ENCODE assay signal across 8 cellular contexts in the genomic region with DNA sequence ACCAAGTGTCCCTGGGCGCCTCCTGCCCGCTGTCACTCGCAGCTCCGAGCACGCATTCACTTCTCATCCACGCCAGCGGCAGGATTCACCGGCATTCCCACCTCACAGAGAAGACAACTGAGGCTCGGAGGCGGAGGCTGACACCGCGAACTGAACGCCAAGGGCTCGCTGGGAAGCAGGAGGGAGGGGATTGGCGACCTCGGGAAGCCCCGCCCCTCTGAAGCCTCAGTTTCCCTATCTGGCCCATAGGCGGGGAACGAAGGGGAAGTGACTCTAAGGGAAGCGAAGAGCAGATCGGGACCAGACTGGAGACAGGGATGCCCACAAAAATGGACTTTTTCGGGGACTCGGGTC. TPM values are rescaled to one million over a fixed set of nuclear protein-coding genes. Genes with fewer than 3 reads are reported as not detected.
DNase-seq lines count a peak whose midpoint lies in the region; ATAC-seq, FAIRE-seq and TF ChIP-seq lines count a peak whose summit lies in the region.

No MANE protein-coding gene starts in this region.

- TF ChIP-seq EP300 in GM12878 (IDR thresholded peaks at IDR 0.05; ENCODE audit: borderline replicate concordance in 1 of 2, control insufficient read depth in 1 of 2, low read depth in 2 of 2, low read length in 2 of 2), result no peak

- peak overlapping the region; percentile 93 to 96 for H3K27ac Mint-ChIP-seq in stimulated activated naive CD8-positive, alpha-beta T cell treated with anti-CD3 and anti-CD28 coated beads, Interleukin-15, amount 100 ng/mL, for 72 hours

- H3K4me1 Mint-ChIP-seq in stimulated activated naive CD8-positive, alpha-beta T cell treated with anti-CD3 and anti-CD28 coated beads, Interleukin-15, amount 100 ng/mL, for 72 hours, result peaks cover 42% of the 10 kb centered on the region

- dilution Hi-C loops in keratinocyte (cut with MboI; ENCODE audit: extremely low pct_ligation_motif_present, low sequenced_read_pairs), result no loop called here

- DNase-seq in HFF-Myc (ENCODE audit: extremely low read depth, low read depth) (no peak), GM12878 (ENCODE audit: low read depth, low spot score) (no peak), keratinocyte (ENCODE audit: low read depth, low spot score) (no peak), NCI-H146 (lab: John Stamatoyannopoulos, UW) (no peak), NCI-H1092 treated with DMSO at 0.1 percent for 48 hours (lab: John Stamatoyannopoulos, UW) (no peak)
- DNase-seq in stimulated activated naive CD8-positive, alpha-beta T cell treated with anti-CD3 and anti-CD28 coated beads, Interleukin-15, amount 100 ng/mL, for 72 hours, result no peak

- RAD21 ChIA-PET in GM12878 (lab: Charles Lee; ENCODE audit: unreplicated experiment), result no interaction called here

- intact Hi-C loops in GM12878 (cut with micrococcal nuclease; ENCODE audit: unreplicated experiment), result no loop called here

- no peak for TF ChIP-seq POLR2A in GM12878 (IDR thresholded peaks at IDR 0.05; ENCODE audit: low read depth, low read length)

- no peaks in the 10 kb centered on the region for H3K9me1 ChIP-seq in keratinocyte (ENCODE audit: control insufficient read depth, extremely low read depth, insufficient read depth, low read length)

- H3K9ac ChIP-seq in GM12878 (ENCODE audit: control insufficient read depth, insufficient read depth, low read length) (peak overlapping the region; percentile 81), keratinocyte (ENCODE audit: control insufficient read depth, extremely low read depth, insufficient read depth, low read length) (peak overlapping the region; percentile 85)

- 3% methylated on average over 23 of the region's 23 CpGs for WGBS in GM12878 (ENCODE audit: insufficient coverage, insufficient replicate concordance, low lambda C conversion rate, missing lambda C conversion rate)

- no peak for TF ChIP-seq CTCF in HFF-Myc (IDR thresholded peaks at IDR 0.05; ENCODE audit: low read depth, low read length, missing control alignments)
- TF ChIP-seq CTCF in GM12878 (IDR thresholded peaks at IDR 0.05 in 2 of 3, conservative IDR thresholded peaks at IDR 0.05 in 1 of 3; ENCODE audit: control insufficient read depth in 2 of 3, extremely low read depth in 1 of 3, insufficient read depth in 1 of 3, low read depth in 3 of 3, low read length in 3 of 3), result no peak
- no peak for TF ChIP-seq CTCF in keratinocyte (optimal IDR thresholded peaks at IDR 0.05 in 1 of 3, IDR thresholded peaks at IDR 0.05 in 1 of 3, conservative IDR thresholded peaks at IDR 0.05 in 1 of 3; ENCODE audit: extremely low read depth in 1 of 3, insufficient read depth in 2 of 3, low read length in 3 of 3)

- H3K36me3 ChIP-seq in ACC112 (ENCODE audit: insufficient read depth, low read length), result no peaks in the 10 kb centered on the region
- peaks cover 0 to 2% of the 10 kb centered on the region in 2 experiments; a peak in 2 of 4 replicates for H3K36me3 ChIP-seq in GM12878 (ENCODE audit: control insufficient read depth in 2 of 2, insufficient read depth in 2 of 2, low read length in 1 of 2)
- peaks cover 6 to 8% of the 10 kb centered on the region in 2 experiments for H3K36me3 ChIP-seq in keratinocyte (ENCODE audit: control insufficient read depth in 2 of 2, extremely low read depth in 1 of 2, insufficient read depth in 2 of 2, low read length in 2 of 2)

- H3K4me3 Mint-ChIP-seq in stimulated activated naive CD8-positive, alpha-beta T cell treated with anti-CD3 and anti-CD28 coated beads, Interleukin-15, amount 100 ng/mL, for 72 hours, result peak overlapping the region; percentile 83 to 99

- peak overlapping the region; percentile 69 for H3K27ac ChIP-seq in ACC112 (ENCODE audit: low read depth, low read length)
- peak overlapping the region; percentile 46 for H3K27ac ChIP-seq in GM12878 (ENCODE audit: control insufficient read depth, insufficient read depth)
- peak overlapping the region; percentile 88 for H3K27ac ChIP-seq in keratinocyte (ENCODE audit: control insufficient read depth, insufficient read depth, low read length)

- H3K4me2 ChIP-seq in GM12878 (ENCODE audit: control insufficient read depth, insufficient read depth), result peak overlapping the region; percentile 96
- H3K4me2 ChIP-seq in keratinocyte (ENCODE audit: control insufficient read depth, extremely low read depth, insufficient read depth, low read depth, low read length), result peak overlapping the region; percentile 90

- H3K9me3 Mint-ChIP-seq in stimulated activated naive CD8-positive, alpha-beta T cell treated with anti-CD3 and anti-CD28 coated beads, Interleukin-15, amount 100 ng/mL, for 72 hours, result no peaks in the 10 kb centered on the region

- SMC1A ChIA-PET in GM12878 (lab: Charles Lee; ENCODE audit: uncharacterized antibody, unreplicated experiment), result no interaction called here

- TSS peak; percentile 89 for BruUV-seq in GM12878 (replicated peaks; lab: Mats Ljungman, UMichigan)

- H2AFZ ChIP-seq in ACC112 (ENCODE audit: low read length, unreplicated experiment) (peak overlapping the region; percentile 43), GM12878 (ENCODE audit: control insufficient read depth, low read depth, low read length) (peak overlapping the region; percentile 77), keratinocyte (ENCODE audit: control insufficient read depth, low read length) (peak overlapping the region; percentile 85)

- H3K27me3 ChIP-seq in ACC112 (ENCODE audit: insufficient read depth, low read length), result no peaks in the 10 kb centered on the region
- H3K27me3 ChIP-seq in GM12878 (replicated peaks in 1 of 2; ENCODE audit: control insufficient read depth in 2 of 2, insufficient read depth in 2 of 2, low read length in 1 of 2), result no peaks in the 10 kb centered on the region
- no peaks in the 10 kb centered on the region for H3K27me3 ChIP-seq in keratinocyte (ENCODE audit: control insufficient read depth, extremely low read depth, insufficient read depth, low read length)

- FAIRE-seq in GM12878 (lab: Jason Lieb, UNC) (peak; percentile 44), keratinocyte (lab: Jason Lieb, UNC) (no peak)

- H3K4me3 ChIP-seq in ACC112 (ENCODE audit: low read depth, low read length) (peak overlapping the region; percentile 93), HFF-Myc (replicated peaks; ENCODE audit: low read depth, low read length) (peak overlapping the region; percentile 99), GM12878 (peak overlapping the region; percentile 98), keratinocyte (ENCODE audit: control insufficient read depth in 2 of 3, extremely low read depth in 1 of 3, insufficient read depth in 2 of 3, low read depth in 1 of 3, low read length in 3 of 3) (peak overlapping the region; percentile 94 to 99 (median 95))

- no peaks in the 10 kb centered on the region for H3K27me3 Mint-ChIP-seq in stimulated activated naive CD8-positive, alpha-beta T cell treated with anti-CD3 and anti-CD28 coated beads, Interleukin-15, amount 100 ng/mL, for 72 hours

- in situ Hi-C loops in GM12878 (cut with MboI), result loop anchor here (10.0 kb wide), 1 partner anchor 1435 kb away; the partner anchor contains the start of gene YJU2

- H3K9me3 ChIP-seq in GM12878 (replicated peaks; ENCODE audit: control insufficient read depth, insufficient read depth, low read length) (no peaks in the 10 kb centered on the region), keratinocyte (ENCODE audit: control insufficient read depth, low read depth, low read length) (no peaks in the 10 kb centered on the region)

- H3K79me2 ChIP-seq in ACC112 (ENCODE audit: control insufficient read depth, insufficient read depth, low read length, unreplicated experiment) (peaks cover 6% of the 10 kb centered on the region), GM12878 (ENCODE audit: control insufficient read depth, insufficient read depth, low read length) (peaks cover 12% of the 10 kb centered on the region), keratinocyte (ENCODE audit: control insufficient read depth, insufficient read depth, low read length) (peaks cover 10% of the 10 kb centered on the region)

- H4K20me1 ChIP-seq in GM12878 (ENCODE audit: control insufficient read depth, insufficient read depth) (no peaks in the 10 kb centered on the region), keratinocyte (ENCODE audit: control insufficient read depth, extremely low read depth, insufficient read depth, low read length) (no peaks in the 10 kb centered on the region)

- ATAC-seq in GM12878 (no peak), HG02970 (IDR thresholded peaks at IDR 0.05; ENCODE audit: low FRiP score, unreplicated experiment) (no peak)
- no peak for ATAC-seq in stimulated activated naive CD8-positive, alpha-beta T cell treated with anti-CD3 and anti-CD28 coated beads, Interleukin-15, amount 100 ng/mL, for 72 hours

- CTCF ChIA-PET in GM12878 (lab: Yijun Ruan, JAX), result interaction anchor here (1.0 kb wide), 1 partner anchor 10 kb away, joined by 4 read pairs; the partner anchor contains the start of gene RPL36

- POLR2A ChIA-PET in GM12878 (lab: Charles Lee), result interaction anchor here (0.5 kb wide), 1 partner anchor 71 kb away, joined by 4 read pairs; no protein-coding TSS in a partner anchor

- no peaks in the 10 kb centered on the region for H3K4me1 ChIP-seq in ACC112 (ENCODE audit: control insufficient read depth, insufficient read depth, low read length, unreplicated experiment)
- H3K4me1 ChIP-seq in GM12878 (ENCODE audit: control insufficient read depth, insufficient read depth, low read length), result peaks cover 5% of the 10 kb centered on the region; the same call in 1 of the 2 replicates
- peaks cover 18% of the 10 kb centered on the region for H3K4me1 ChIP-seq in keratinocyte (ENCODE audit: control insufficient read depth, extremely low read depth, insufficient read depth, low read length)

- no peak for TF ChIP-seq RAD21 in GM12878 (IDR thresholded peaks at IDR 0.05; ENCODE audit: insufficient read depth, low read depth, low read length)

RNA-seq across cellular contexts. Expression of gene MICOS13, which starts 0.3 kb away (rescaled TPM):
- 9.1 and 11.0 TPM in 2 replicates for total RNA-seq in GM12878 (2013; cell fraction: nucleolus; rRNA removed)
- total RNA-seq in GM12878 (2014; rRNA removed) (177 and 211 TPM in 2 replicates), GM12878 (2014; rRNA removed; fragmentation: Illumina TruSeq; extraction: Trizol) (34.9 and 41.2 TPM in 2 replicates), GM12878 (2021) (61.1 and 61.3 TPM in 2 replicates)
- 8.1 TPM for polyA plus RNA-seq in GM12878 (2011; ENCODE audit: low read depth)
- polyA plus RNA-seq in GM12878 (2011; rRNA removed) (12.4 and 24.3 TPM in 2 replicates), GM12878 (2014; fragmentation: Illumina TruSeq; extraction: Trizol) (3.5 and 16.8 TPM in 2 replicates), GM12878 (2014; fragmentation: Nextera tagmentation; extraction: Ambion mirVana) (10 to 100 TPM in 1 of 2 experiments, 1 to 10 TPM in 1; 9.4 to 38.1 TPM), GM12878 (2014; rRNA removed) (119 and 171 TPM in 2 replicates), GM12878 (2016; fragmentation: Nextera tagmentation; extraction: Ambion mirVana) (100 to 1,000 TPM; 113 to 118 TPM), keratinocyte (28.5 to 80.5 TPM (median 35.2 TPM) in 3 replicates)
- polyA plus RNA-seq in GM12878 (2011; cell fraction: cytosol; rRNA removed), result 32.8 and 53.4 TPM in 2 replicates
- 20.9 and 31.4 TPM in 2 replicates for polyA plus RNA-seq in GM12878 (2011; cell fraction: nucleus; rRNA removed)
- polyA plus RNA-seq in GM12878 (2012), result 44.0 and 63.5 TPM in 2 replicates
- 4.8 and 13.2 TPM in 2 replicates for polyA minus RNA-seq in GM12878 (2011; rRNA and poly(A)+ RNA removed)
- 6.2 and 10.8 TPM in 2 replicates for polyA minus RNA-seq in GM12878 (2011; cell fraction: cytosol; rRNA and poly(A)+ RNA removed)
- 8.9 and 16.1 TPM in 2 replicates for polyA minus RNA-seq in GM12878 (2011; cell fraction: nucleus; rRNA and poly(A)+ RNA removed)
- 12.1 TPM for polyA plus RNA-seq in keratinocyte (2011; ENCODE audit: low read depth)
- 23.6 and 53.9 TPM in 2 replicates for polyA plus RNA-seq in keratinocyte (2011; cell fraction: cytosol; rRNA removed)
- polyA plus RNA-seq in keratinocyte (2011; cell fraction: nucleus; rRNA removed), result 19.1 and 20.6 TPM in 2 replicates
- 53.1 and 77.8 TPM in 2 replicates for polyA plus RNA-seq in keratinocyte (2012; ENCODE audit: low replicate concordance)
- 10.2 to 30.7 TPM (median 16.9 TPM) in 3 replicates for polyA minus RNA-seq in keratinocyte
- polyA minus RNA-seq in keratinocyte (2011; cell fraction: cytosol; rRNA and poly(A)+ RNA removed), result 55.1 TPM
- polyA minus RNA-seq in keratinocyte (2011; cell fraction: nucleus; rRNA and poly(A)+ RNA removed), result 7.0 and 8.1 TPM in 2 replicates

RNA-seq across cellular contexts. Expression of gene HSD11B1L, which starts 0.8 kb away (rescaled TPM):
- total RNA-seq in GM12878 (2013; cell fraction: nucleolus; rRNA removed), result 0.64 and 2.5 TPM in 2 replicates
- total RNA-seq in GM12878 (2014; rRNA removed), result 1.2 and 1.7 TPM in 2 replicates
- total RNA-seq in GM12878 (2014; rRNA removed; fragmentation: Illumina TruSeq; extraction: Trizol), result 0.49 and 0.55 TPM in 2 replicates
- 1.1 and 1.5 TPM in 2 replicates for total RNA-seq in GM12878 (2021)
- 0.31 TPM for polyA plus RNA-seq in GM12878 (2011; ENCODE audit: low read depth)
- polyA plus RNA-seq in GM12878 (2011; rRNA removed), result 0.84 TPM in 2 replicates
- 1.8 and 3.0 TPM in 2 replicates for polyA plus RNA-seq in GM12878 (2011; cell fraction: cytosol; rRNA removed)
- polyA plus RNA-seq in GM12878 (2011; cell fraction: nucleus; rRNA removed), result 1.4 and 2.1 TPM in 2 replicates
- polyA plus RNA-seq in GM12878 (2012), result 2.0 and 2.6 TPM in 2 replicates
- polyA plus RNA-seq in GM12878 (2014; fragmentation: Illumina TruSeq; extraction: Trizol), result 0.29 TPM in 1 of 2 replicates, not detected in the other
- polyA plus RNA-seq in GM12878 (2014; fragmentation: Nextera tagmentation; extraction: Ambion mirVana), result under 1 TPM in 1 of 2 experiments, not detected in 1; 0.35 TPM
- 1.0 and 1.6 TPM in 2 replicates for polyA plus RNA-seq in GM12878 (2014; rRNA removed)
- 1 to 10 TPM; 1.1 to 1.8 TPM for polyA plus RNA-seq in GM12878 (2016; fragmentation: Nextera tagmentation; extraction: Ambion mirVana)
- polyA minus RNA-seq in GM12878 (2011; rRNA and poly(A)+ RNA removed), result 0.29 and 0.52 TPM in 2 replicates
- polyA minus RNA-seq in GM12878 (2011; cell fraction: cytosol; rRNA and poly(A)+ RNA removed), result not detected in 2 replicates
- polyA minus RNA-seq in GM12878 (2011; cell fraction: nucleus; rRNA and poly(A)+ RNA removed), result 0.77 TPM in 1 of 2 replicates, not detected in the other
- polyA plus RNA-seq in keratinocyte, result 3.3 to 9.1 TPM (median 3.7 TPM) in 3 replicates
- 3.6 TPM for polyA plus RNA-seq in keratinocyte (2011; ENCODE audit: low read depth)
- polyA plus RNA-seq in keratinocyte (2011; cell fraction: cytosol; rRNA removed), result 2.7 and 7.9 TPM in 2 replicates
- 3.9 and 6.8 TPM in 2 replicates for polyA plus RNA-seq in keratinocyte (2011; cell fraction: nucleus; rRNA removed)
- 5.1 and 9.5 TPM in 2 replicates for polyA plus RNA-seq in keratinocyte (2012; ENCODE audit: low replicate concordance)
- polyA minus RNA-seq in keratinocyte, result 1.5 to 3.4 TPM (median 2.2 TPM) in 3 replicates
- polyA minus RNA-seq in keratinocyte (2011; cell fraction: cytosol; rRNA and poly(A)+ RNA removed), result 5.6 TPM
- 2.9 and 4.3 TPM in 2 replicates for polyA minus RNA-seq in keratinocyte (2011; cell fraction: nucleus; rRNA and poly(A)+ RNA removed)

RNA-seq across cellular contexts. Expression of gene RPL36, which starts 10.0 kb away (rescaled TPM):
- 94.2 and 106 TPM in 2 replicates for total RNA-seq in GM12878 (2013; cell fraction: nucleolus; rRNA removed)
- total RNA-seq in GM12878 (2014; rRNA removed), result 1,704 and 2,091 TPM in 2 replicates
- 1,553 and 1,673 TPM in 2 replicates for total RNA-seq in GM12878 (2014; rRNA removed; fragmentation: Illumina TruSeq; extraction: Trizol)
- total RNA-seq in GM12878 (2021), result 1,583 and 1,661 TPM in 2 replicates
- 170 TPM for polyA plus RNA-seq in GM12878 (2011; ENCODE audit: low read depth)
- polyA plus RNA-seq in GM12878 (2011; rRNA removed), result 499 and 1,144 TPM in 2 replicates
- polyA plus RNA-seq in GM12878 (2011; cell fraction: cytosol; rRNA removed), result 723 and 1,358 TPM in 2 replicates
- polyA plus RNA-seq in GM12878 (2011; cell fraction: nucleus; rRNA removed), result 426 and 530 TPM in 2 replicates
- 3,043 and 3,382 TPM in 2 replicates for polyA plus RNA-seq in GM12878 (2012)
- polyA plus RNA-seq in GM12878 (2014; fragmentation: Illumina TruSeq; extraction: Trizol), result 67.8 and 374 TPM in 2 replicates
- 1,000 to 10,000 TPM; 4,698 to 4,942 TPM for polyA plus RNA-seq in GM12878 (2014; fragmentation: Nextera tagmentation; extraction: Ambion mirVana)
- polyA plus RNA-seq in GM12878 (2014; rRNA removed), result 2,015 and 2,575 TPM in 2 replicates
- 1,000 to 10,000 TPM; 2,328 to 2,411 TPM for polyA plus RNA-seq in GM12878 (2016; fragmentation: Nextera tagmentation; extraction: Ambion mirVana)
- polyA minus RNA-seq in GM12878 (2011; rRNA and poly(A)+ RNA removed), result 196 and 405 TPM in 2 replicates
- polyA minus RNA-seq in GM12878 (2011; cell fraction: cytosol; rRNA and poly(A)+ RNA removed), result 476 and 536 TPM in 2 replicates
- 142 and 195 TPM in 2 replicates for polyA minus RNA-seq in GM12878 (2011; cell fraction: nucleus; rRNA and poly(A)+ RNA removed)
- polyA plus RNA-seq in keratinocyte, result 562 to 1,236 TPM (median 636 TPM) in 3 replicates
- 761 TPM for polyA plus RNA-seq in keratinocyte (2011; ENCODE audit: low read depth)
- polyA plus RNA-seq in keratinocyte (2011; cell fraction: cytosol; rRNA removed), result 338 and 825 TPM in 2 replicates
- 144 and 172 TPM in 2 replicates for polyA plus RNA-seq in keratinocyte (2011; cell fraction: nucleus; rRNA removed)
- 1,437 and 2,095 TPM in 2 replicates for polyA plus RNA-seq in keratinocyte (2012; ENCODE audit: low replicate concordance)
- polyA minus RNA-seq in keratinocyte, result 153 to 368 TPM (median 187 TPM) in 3 replicates
- polyA minus RNA-seq in keratinocyte (2011; cell fraction: cytosol; rRNA and poly(A)+ RNA removed), result 1,666 TPM
- polyA minus RNA-seq in keratinocyte (2011; cell fraction: nucleus; rRNA and poly(A)+ RNA removed), result 92.1 and 143 TPM in 2 replicates

RNA-seq across cellular contexts. Expression of gene LONP1, which starts 39.9 kb away (rescaled TPM):
- total RNA-seq in GM12878 (2013; cell fraction: nucleolus; rRNA removed), result 160 and 169 TPM in 2 replicates
- total RNA-seq in GM12878 (2014; rRNA removed) (85.0 and 92.7 TPM in 2 replicates), GM12878 (2014; rRNA removed; fragmentation: Illumina TruSeq; extraction: Trizol) (38.6 and 44.0 TPM in 2 replicates), GM12878 (2021) (136 and 137 TPM in 2 replicates)
- 26.8 TPM for polyA plus RNA-seq in GM12878 (2011; ENCODE audit: low read depth)
- polyA plus RNA-seq in GM12878 (2011; rRNA removed) (31.3 and 51.1 TPM in 2 replicates), GM12878 (2014; fragmentation: Illumina TruSeq; extraction: Trizol) (8.2 and 35.5 TPM in 2 replicates), GM12878 (2014; fragmentation: Nextera tagmentation; extraction: Ambion mirVana) (1 to 10 TPM in 1 of 2 experiments, under 1 TPM in 1; 0.61 to 3.2 TPM), GM12878 (2014; rRNA removed) (67.8 and 92.2 TPM in 2 replicates), GM12878 (2016; fragmentation: Nextera tagmentation; extraction: Ambion mirVana) (100 to 1,000 TPM in 1 of 2 experiments, 10 to 100 TPM in 1; 86.5 to 100 TPM), keratinocyte (24.2 to 29.6 TPM (median 27.7 TPM) in 3 replicates)
- 78.2 and 118 TPM in 2 replicates for polyA plus RNA-seq in GM12878 (2011; cell fraction: cytosol; rRNA removed)
- 211 and 242 TPM in 2 replicates for polyA plus RNA-seq in GM12878 (2011; cell fraction: nucleus; rRNA removed)
- polyA plus RNA-seq in GM12878 (2012), result 97.2 and 102 TPM in 2 replicates
- polyA minus RNA-seq in GM12878 (2011; rRNA and poly(A)+ RNA removed), result 44.0 and 83.3 TPM in 2 replicates
- polyA minus RNA-seq in GM12878 (2011; cell fraction: cytosol; rRNA and poly(A)+ RNA removed), result 36.6 and 42.2 TPM in 2 replicates
- polyA minus RNA-seq in GM12878 (2011; cell fraction: nucleus; rRNA and poly(A)+ RNA removed), result 33.6 and 49.1 TPM in 2 replicates
- polyA plus RNA-seq in keratinocyte (2011; ENCODE audit: low read depth), result 49.6 TPM
- 12.0 and 29.3 TPM in 2 replicates for polyA plus RNA-seq in keratinocyte (2011; cell fraction: cytosol; rRNA removed)
- 38.1 and 47.6 TPM in 2 replicates for polyA plus RNA-seq in keratinocyte (2011; cell fraction: nucleus; rRNA removed)
- polyA plus RNA-seq in keratinocyte (2012; ENCODE audit: low replicate concordance), result 37.6 and 46.6 TPM in 2 replicates
- polyA minus RNA-seq in keratinocyte, result 24.5 to 51.4 TPM (median 32.5 TPM) in 3 replicates
- polyA minus RNA-seq in keratinocyte (2011; cell fraction: cytosol; rRNA and poly(A)+ RNA removed), result 44.3 TPM
- polyA minus RNA-seq in keratinocyte (2011; cell fraction: nucleus; rRNA and poly(A)+ RNA removed), result 33.6 and 35.7 TPM in 2 replicates

RNA-seq across cellular contexts. Expression of gene CATSPERD, which starts 40.4 kb away (rescaled TPM):
- not detected in 2 replicates for total RNA-seq in GM12878 (2013; cell fraction: nucleolus; rRNA removed)
- total RNA-seq in GM12878 (2014; rRNA removed), result not detected in 2 replicates
- not detected in 2 replicates for total RNA-seq in GM12878 (2014; rRNA removed; fragmentation: Illumina TruSeq; extraction: Trizol)
- 0.10 TPM in 1 of 2 replicates, not detected in the other for total RNA-seq in GM12878 (2021)
- polyA plus RNA-seq in GM12878 (2011; ENCODE audit: low read depth), result not detected
- 0.11 TPM in 1 of 2 replicates, not detected in the other for polyA plus RNA-seq in GM12878 (2011; rRNA removed)
- polyA plus RNA-seq in GM12878 (2011; cell fraction: cytosol; rRNA removed), result 0.06 and 0.07 TPM in 2 replicates
- polyA plus RNA-seq in GM12878 (2011; cell fraction: nucleus; rRNA removed), result 0.34 TPM in 1 of 2 replicates, not detected in the other
- 0.06 TPM in 1 of 2 replicates, not detected in the other for polyA plus RNA-seq in GM12878 (2012)
- polyA plus RNA-seq in GM12878 (2014; fragmentation: Illumina TruSeq; extraction: Trizol), result not detected in 2 replicates
- polyA plus RNA-seq in GM12878 (2014; fragmentation: Nextera tagmentation; extraction: Ambion mirVana), result under 1 TPM in 1 of 2 experiments, not detected in 1; 0.02 TPM
- polyA plus RNA-seq in GM12878 (2014; rRNA removed), result 0.06 TPM in 1 of 2 replicates, not detected in the other
- polyA plus RNA-seq in GM12878 (2016; fragmentation: Nextera tagmentation; extraction: Ambion mirVana), result under 1 TPM; 0.21 to 0.38 TPM
- polyA minus RNA-seq in GM12878 (2011; rRNA and poly(A)+ RNA removed), result 0.10 TPM in 1 of 2 replicates, not detected in the other
- not detected in 2 replicates for polyA minus RNA-seq in GM12878 (2011; cell fraction: cytosol; rRNA and poly(A)+ RNA removed)
- polyA minus RNA-seq in GM12878 (2011; cell fraction: nucleus; rRNA and poly(A)+ RNA removed), result not detected in 2 replicates
- not detected in 3 replicates for polyA plus RNA-seq in keratinocyte
- not detected for polyA plus RNA-seq in keratinocyte (2011; ENCODE audit: low read depth)
- polyA plus RNA-seq in keratinocyte (2011; cell fraction: cytosol; rRNA removed), result not detected in 2 replicates
- not detected in 2 replicates for polyA plus RNA-seq in keratinocyte (2011; cell fraction: nucleus; rRNA removed)
- not detected in 2 replicates for polyA plus RNA-seq in keratinocyte (2012; ENCODE audit: low replicate concordance)
- polyA minus RNA-seq in keratinocyte, result 0.06 TPM in 1 of 3 replicates, not detected in the others
- polyA minus RNA-seq in keratinocyte (2011; cell fraction: cytosol; rRNA and poly(A)+ RNA removed), result not detected
- not detected in 2 replicates for polyA minus RNA-seq in keratinocyte (2011; cell fraction: nucleus; rRNA and poly(A)+ RNA removed)
